Comparison of ENCODE assay signal across 8 cellular contexts in the genomic region with DNA sequence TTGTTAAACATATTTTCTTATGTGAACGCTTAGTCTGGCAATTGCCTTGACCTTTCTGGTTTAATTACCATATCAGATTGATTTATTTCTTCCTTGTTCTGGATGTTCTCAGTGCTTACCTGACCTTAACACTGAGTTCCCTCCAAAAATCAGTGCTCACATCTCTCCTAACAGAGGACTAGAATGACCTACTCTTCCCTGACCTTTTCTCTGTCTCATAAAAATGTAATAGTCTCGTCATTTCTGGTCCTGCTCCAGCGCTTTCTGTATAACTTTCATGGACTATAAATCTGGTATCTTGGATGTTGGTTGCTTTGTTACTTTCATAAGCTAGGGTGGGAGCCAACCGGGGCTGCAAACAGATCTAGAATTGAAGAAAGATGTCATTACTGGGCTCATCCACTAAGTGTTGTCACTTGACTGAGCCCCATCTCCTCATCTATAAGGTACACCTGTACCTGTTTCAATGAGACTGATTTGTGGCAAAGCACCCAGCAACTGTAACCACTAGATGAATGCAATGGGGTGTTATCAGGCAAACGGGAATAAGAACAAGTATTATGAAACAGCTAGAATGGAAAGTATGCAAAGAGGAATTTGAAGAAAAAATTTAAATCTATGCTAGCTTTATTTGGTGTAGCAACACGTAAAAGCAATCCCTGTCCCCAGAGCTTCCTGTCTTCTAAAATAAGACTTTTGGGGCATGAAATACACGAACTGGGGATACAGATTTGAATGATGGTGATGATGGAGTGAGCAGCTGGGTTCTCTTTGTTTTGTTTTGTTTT. TPM values are rescaled to one million over a fixed set of nuclear protein-coding genes. Genes with fewer than 3 reads are reported as not detected.
DNase-seq lines count a peak whose midpoint lies in the region; ATAC-seq and TF ChIP-seq lines count a peak whose summit lies in the region.

No MANE protein-coding gene starts in this region.

- H3K9me3 Mint-ChIP-seq in chondrocyte (ENCODE audit: low read depth) (no peaks in the 10 kb centered on the region), nephron progenitor cell (no peaks in the 10 kb centered on the region)

- CTCF ChIA-PET in IMR-90 (lab: Yijun Ruan, JAX) = no interaction called here

- POLR2A ChIA-PET in IMR-90 (lab: Charles Lee; ENCODE audit: unreplicated experiment) = no interaction called here

- 20% methylated on average over 1 of the region's 7 CpGs; no CpG with 5 or more reads in 1 of the 2 experiments for WGBS in IMR-90 (ENCODE audit: extremely low coverage in 2 of 2, insufficient read length in 1 of 2), 2 experiments

- TF ChIP-seq POLR2A in IMR-90 (IDR thresholded peaks at IDR 0.05; ENCODE audit: low read depth, low read length) = no peak

- peak overlapping the region; percentile 66; the same call in 1 of the 2 replicates for H3K14ac ChIP-seq in IMR-90 (replicated peaks; ENCODE audit: low read depth, low read length)

- intact Hi-C loops in IMR-90 (cut with micrococcal nuclease) = no loop called here

- H3K36me3 Mint-ChIP-seq in chondrocyte (ENCODE audit: low read depth) (peaks cover 4% of the 10 kb centered on the region), nephron progenitor cell (ENCODE audit: low read depth) (peaks cover 40% of the 10 kb centered on the region)

- no peaks in the 10 kb centered on the region for H3K9me3 ChIP-seq in BE2C
- no peaks in the 10 kb centered on the region for H3K9me3 ChIP-seq in IMR-90 (ENCODE audit: control insufficient read depth, insufficient read depth, low read length)

- peak overlapping the region; percentile 39 to 77; a peak in 3 of 4 replicates for H4K8ac ChIP-seq in IMR-90 (ENCODE audit: low read depth in 2 of 2, low read length in 2 of 2)

- ATAC-seq in IMR-90 (ENCODE audit: low read depth) (no peak; the same call in 1 of the 2 replicates), HG03196 (IDR thresholded peaks at IDR 0.05; ENCODE audit: unreplicated experiment) (no peak)

- peak overlapping the region; percentile 71 for H3K27ac ChIP-seq in IMR-90 (ENCODE audit: insufficient read depth, low read length)

- peak overlapping the region; percentile 76; the same call in 1 of the 2 replicates for H3K4ac ChIP-seq in IMR-90 (ENCODE audit: low read depth, low read length)

- peaks cover 22 to 78% of the 10 kb centered on the region in 2 experiments for H3K79me1 ChIP-seq in IMR-90 (ENCODE audit: low read depth in 1 of 2, low read length in 2 of 2)

- H2AK9ac ChIP-seq in IMR-90 (replicated peaks; ENCODE audit: low read depth, low read length, poor library complexity) = no peak overlapping the region

- peak overlapping the region; percentile 64 for H3K4me2 ChIP-seq in IMR-90 (ENCODE audit: low read depth, low read length)

- H3K4me1 ChIP-seq in BE2C (peaks cover 3% of the 10 kb centered on the region; the same call in 1 of the 2 replicates), IMR-90 (ENCODE audit: control insufficient read depth, insufficient read depth, low read length) (peaks cover 18% of the 10 kb centered on the region; the same call in 1 of the 2 replicates)

- peak overlapping the region; percentile 27; the same call in 1 of the 2 replicates for H4K5ac ChIP-seq in IMR-90 (ENCODE audit: low read depth, low read length)

- no peak for DNase-seq in BE2C
- DNase-seq in IMR-90 = peak; percentile 28
- DNase-seq in chondrocyte (ENCODE audit: low spot score) = no peak
- no peak for DNase-seq in nephron progenitor cell
- no peak for DNase-seq in NCI-H1694 treated with DMSO at 0.1 percent for 48 hours (lab: John Stamatoyannopoulos, UW)
- DNase-seq in RKO (ENCODE audit: low spot score) = no peak
- DNase-seq in stimulated activated CD4-positive, alpha-beta T cell treated with anti-CD3 and anti-CD28 coated beads, Interleukin-2, amount 100 ng/mL, for 48 hours = no peak

- H2BK5ac ChIP-seq in IMR-90 (ENCODE audit: low read depth, low read length, poor library complexity, severe bottlenecking) = no peak overlapping the region

- H2BK20ac ChIP-seq in IMR-90 (ENCODE audit: low read depth, low read length) = no peak overlapping the region

- peak overlapping the region; percentile 24; the same call in 1 of the 2 replicates for H3K9ac ChIP-seq in IMR-90 (ENCODE audit: low read depth, low read length)

- H3K4me3 Mint-ChIP-seq in chondrocyte (ENCODE audit: unreplicated experiment) = peak overlapping the region; percentile 90
- peak overlapping the region; percentile 95 for H3K4me3 Mint-ChIP-seq in nephron progenitor cell

- H3K27me3 Mint-ChIP-seq in chondrocyte (ENCODE audit: low read depth) (no peaks in the 10 kb centered on the region), nephron progenitor cell (ENCODE audit: low read depth, poor library complexity) (no peaks in the 10 kb centered on the region)

- no TSS peak for BruUV-seq in IMR-90 (replicated peaks; lab: Mats Ljungman, UMichigan)

- no peak overlapping the region; the same call in 2 of the 3 replicates for H2BK15ac ChIP-seq in IMR-90 (ENCODE audit: low read depth, low read length)

- peaks cover 67% of the 10 kb centered on the region for H3K4me1 Mint-ChIP-seq in chondrocyte (ENCODE audit: low read depth)
- peaks cover 81% of the 10 kb centered on the region for H3K4me1 Mint-ChIP-seq in nephron progenitor cell

- peak overlapping the region; percentile 66; the same call in 1 of the 2 replicates for H2BK120ac ChIP-seq in IMR-90 (ENCODE audit: low read depth, low read length)

- peak overlapping the region; percentile 86 for H3K27ac Mint-ChIP-seq in chondrocyte (ENCODE audit: unreplicated experiment)
- H3K27ac Mint-ChIP-seq in nephron progenitor cell = peak overlapping the region; percentile 33

- H3K36me3 ChIP-seq in BE2C = no peaks in the 10 kb centered on the region
- no peaks in the 10 kb centered on the region for H3K36me3 ChIP-seq in IMR-90 (ENCODE audit: control insufficient read depth, insufficient read depth, low read length)

- H4K20me1 ChIP-seq in IMR-90 (ENCODE audit: insufficient read depth, low read length) = peaks cover 44% of the 10 kb centered on the region; the same call in 1 of the 2 replicates

- no peak overlapping the region for H2AFZ ChIP-seq in IMR-90 (replicated peaks; ENCODE audit: low read length, poor library complexity)

- no peak overlapping the region for H3K56ac ChIP-seq in IMR-90 (ENCODE audit: extremely low read depth, insufficient read depth, low read length)

- TF ChIP-seq RAD21 in IMR-90 (IDR thresholded peaks at IDR 0.05; ENCODE audit: low read length) = no peak

- in situ Hi-C loops in IMR-90 (cut with MboI; ENCODE audit: low sequenced_read_pairs) = no loop called here

- peak overlapping the region; percentile 85 for H3K4me3 ChIP-seq in BE2C (ENCODE audit: low read depth, low read length)
- H3K4me3 ChIP-seq in IMR-90 (ENCODE audit: insufficient read depth, low read depth, low read length) = no peak overlapping the region

- TF ChIP-seq CTCF in BE2C (IDR thresholded peaks at IDR 0.05; ENCODE audit: low read depth, low read length) (no peak), IMR-90 (conservative IDR thresholded peaks at IDR 0.05; ENCODE audit: low read depth, low read length) (no peak), chondrocyte (IDR thresholded peaks at IDR 0.05) (no peak), nephron progenitor cell (IDR thresholded peaks at IDR 0.05) (no peak)

- peak overlapping the region; percentile 51 for H3K18ac ChIP-seq in IMR-90 (ENCODE audit: low read depth, low read length)

- peaks cover 24% of the 10 kb centered on the region for H3K9me1 ChIP-seq in IMR-90 (ENCODE audit: insufficient read depth, low read length)

- H4K91ac ChIP-seq in IMR-90 (ENCODE audit: insufficient read depth, low read depth, low read length) = peak overlapping the region; percentile 79; the same call in 1 of the 2 replicates

- peak overlapping the region; percentile 80; the same call in 1 of the 2 replicates for H2AK5ac ChIP-seq in IMR-90 (ENCODE audit: low read depth, low read length)

- no peaks in the 10 kb centered on the region for H3K27me3 ChIP-seq in BE2C
- no peaks in the 10 kb centered on the region for H3K27me3 ChIP-seq in IMR-90 (ENCODE audit: control insufficient read depth, insufficient read depth, low read length)

- dilution Hi-C loops in IMR-90 (cut with HindIII; ENCODE audit: low sequenced_read_pairs, unreplicated experiment) = no loop called here

- peak overlapping the region; percentile 32; the same call in 1 of the 2 replicates for H3K23ac ChIP-seq in IMR-90 (ENCODE audit: low read depth, low read length)

TF ChIP-seq in IMR-90, 13 proteins besides CTCF, POLR2A, EP300 and RAD21:
- no peak for TF ChIP-seq MXI1 (IDR thresholded peaks at IDR 0.05; ENCODE audit: borderline replicate concordance, low read depth, low read length)
- TF ChIP-seq CEBPB (IDR thresholded peaks at IDR 0.05; ENCODE audit: low read depth, low read length) = peak; percentile 55

RNA-seq across cellular contexts. Expression of a gene that starts 2.4 kb away (rescaled TPM):
- polyA plus RNA-seq in BE2C (2012; ENCODE audit: insufficient read depth, insufficient read length, low read depth) = 54.5 TPM
- total RNA-seq in IMR-90 (2012; rRNA removed) = 31.9 and 33.3 TPM in 2 replicates
- 88.4 and 98.4 TPM in 2 replicates for polyA plus RNA-seq in IMR-90 (2012; rRNA removed)
- 45.4 and 87.9 TPM in 2 replicates for polyA plus RNA-seq in IMR-90 (2012; cell fraction: cytosol; rRNA removed)
- 69.4 and 94.9 TPM in 2 replicates for polyA plus RNA-seq in IMR-90 (2012; cell fraction: nucleus; rRNA removed; ENCODE audit: low replicate concordance)
- 202 to 315 TPM (median 297 TPM) in 3 replicates for total RNA-seq in chondrocyte

RNA-seq across cellular contexts. Expression of a gene that starts 13.7 kb away (rescaled TPM):
- polyA plus RNA-seq in BE2C (2012; ENCODE audit: insufficient read depth, insufficient read length, low read depth) = 29.5 TPM
- 16.3 and 16.9 TPM in 2 replicates for total RNA-seq in IMR-90 (2012; rRNA removed)
- polyA plus RNA-seq in IMR-90 (2012; rRNA removed) = 17.6 and 18.4 TPM in 2 replicates
- polyA plus RNA-seq in IMR-90 (2012; cell fraction: cytosol; rRNA removed) = 15.8 and 19.2 TPM in 2 replicates
- polyA plus RNA-seq in IMR-90 (2012; cell fraction: nucleus; rRNA removed; ENCODE audit: low replicate concordance) = 29.9 and 31.1 TPM in 2 replicates
- 72.6 to 95.5 TPM (median 74.6 TPM) in 3 replicates for total RNA-seq in chondrocyte

RNA-seq across cellular contexts. Expression of a gene that starts 37.8 kb away (rescaled TPM):
- 58.3 TPM for polyA plus RNA-seq in BE2C (2012; ENCODE audit: insufficient read depth, insufficient read length, low read depth)
- total RNA-seq in IMR-90 (2012; rRNA removed) = 41.9 and 43.9 TPM in 2 replicates
- polyA plus RNA-seq in IMR-90 (2012; rRNA removed) = 21.3 and 23.0 TPM in 2 replicates
- 15.5 and 18.0 TPM in 2 replicates for polyA plus RNA-seq in IMR-90 (2012; cell fraction: cytosol; rRNA removed)
- 6.4 and 7.0 TPM in 2 replicates for polyA plus RNA-seq in IMR-90 (2012; cell fraction: nucleus; rRNA removed; ENCODE audit: low replicate concordance)
- total RNA-seq in chondrocyte = 12.6 to 27.1 TPM (median 13.2 TPM) in 3 replicates

RNA-seq across cellular contexts. Expression of a gene that starts 38.1 kb away (rescaled TPM):
- 262 TPM for polyA plus RNA-seq in BE2C (2012; ENCODE audit: insufficient read depth, insufficient read length, low read depth)
- total RNA-seq in IMR-90 (2012; rRNA removed) = 70.0 and 107 TPM in 2 replicates
- polyA plus RNA-seq in IMR-90 (2012; rRNA removed) = 280 and 290 TPM in 2 replicates
- polyA plus RNA-seq in IMR-90 (2012; cell fraction: cytosol; rRNA removed) = 196 and 200 TPM in 2 replicates
- polyA plus RNA-seq in IMR-90 (2012; cell fraction: nucleus; rRNA removed; ENCODE audit: low replicate concordance) = 40.4 and 104 TPM in 2 replicates
- 103 to 133 TPM (median 106 TPM) in 3 replicates for total RNA-seq in chondrocyte
